In genomic region chr16:83948914-83949723, GRCh38 we compare ENCODE assay signal across 1 cellular context.
TF ChIP-seq lines count a peak whose summit lies in the region.

No MANE protein-coding gene starts in this region.

TF ChIP-seq in HepG2, 621 proteins besides CTCF, POLR2A, EP300 and RAD21 (continued from another document and continues in another):
- TF ChIP-seq ZUFSP (CRISPR knock-in tag; IDR thresholded peaks at IDR 0.05; ENCODE audit: borderline replicate concordance), result no peak
- TF ChIP-seq ISL2 (CRISPR knock-in tag; IDR thresholded peaks at IDR 0.05), result peak; percentile 54; the same call in 1 of the 2 replicates
- no peak for TF ChIP-seq ZNF549 (CRISPR knock-in tag; IDR thresholded peaks at IDR 0.05)
- TF ChIP-seq SALL2 (CRISPR knock-in tag; IDR thresholded peaks at IDR 0.05), result peak; percentile 55; the same call in 1 of the 2 replicates
- TF ChIP-seq HINFP (CRISPR knock-in tag; IDR thresholded peaks at IDR 0.05; ENCODE audit: low read depth), result no peak
- no peak for TF ChIP-seq NRL (CRISPR knock-in tag; IDR thresholded peaks at IDR 0.05; ENCODE audit: borderline replicate concordance)
- no peak for TF ChIP-seq ZNF616 (CRISPR knock-in tag; IDR thresholded peaks at IDR 0.05; ENCODE audit: low read depth)
- no peak for TF ChIP-seq ZNF570 (CRISPR knock-in tag; IDR thresholded peaks at IDR 0.05; ENCODE audit: borderline replicate concordance)
- TF ChIP-seq GLI4 (CRISPR knock-in tag; IDR thresholded peaks at IDR 0.05; ENCODE audit: borderline replicate concordance), result no peak
- TF ChIP-seq ZNF367 (CRISPR knock-in tag; IDR thresholded peaks at IDR 0.05; ENCODE audit: borderline replicate concordance), result no peak
- TF ChIP-seq ZSCAN25 (CRISPR knock-in tag; IDR thresholded peaks at IDR 0.05), result no peak
- peak; percentile 73 for TF ChIP-seq ARNTL (CRISPR knock-in tag; IDR thresholded peaks at IDR 0.05)
- TF ChIP-seq HNF4G (IDR thresholded peaks at IDR 0.05; ENCODE audit: borderline replicate concordance, low read depth, low read length), result peak; percentile 80
- TF ChIP-seq HNF4G (CRISPR knock-in tag; IDR thresholded peaks at IDR 0.05; ENCODE audit: borderline replicate concordance, low read depth), result peak; percentile 87; the same call in 1 of the 2 replicates
- peak; percentile 83 for TF ChIP-seq ZEB1 (IDR thresholded peaks at IDR 0.05; ENCODE audit: insufficient replicate concordance, low read depth)
- TF ChIP-seq RELA (CRISPR knock-in tag; IDR thresholded peaks at IDR 0.05), result no peak
- TF ChIP-seq CSRNP1 (CRISPR knock-in tag; IDR thresholded peaks at IDR 0.05), result no peak
- TF ChIP-seq ZC3H4 (CRISPR knock-in tag; IDR thresholded peaks at IDR 0.05; ENCODE audit: borderline replicate concordance), result no peak
- no peak for TF ChIP-seq DZIP1 (CRISPR knock-in tag; IDR thresholded peaks at IDR 0.05)
- peak; percentile 86 for TF ChIP-seq PAXIP1 (CRISPR knock-in tag; conservative IDR thresholded peaks at IDR 0.05)
- TF ChIP-seq IRX3 (CRISPR knock-in tag; IDR thresholded peaks at IDR 0.05; ENCODE audit: borderline replicate concordance, low read depth), result no peak
- TF ChIP-seq ZSCAN31 (CRISPR knock-in tag; IDR thresholded peaks at IDR 0.05; ENCODE audit: low read depth), result peak; percentile 52; the same call in 1 of the 2 replicates
- TF ChIP-seq PLSCR1 (CRISPR knock-in tag; IDR thresholded peaks at IDR 0.05; ENCODE audit: borderline replicate concordance), result no peak
- peak; percentile 90 for TF ChIP-seq NCOA2 (CRISPR knock-in tag; IDR thresholded peaks at IDR 0.05)
- TF ChIP-seq MNT (IDR thresholded peaks at IDR 0.05), result no peak
- peak; percentile 46; the same call in 1 of the 2 replicates for TF ChIP-seq TFAP4 (IDR thresholded peaks at IDR 0.05; ENCODE audit: borderline replicate concordance, low read depth)
- TF ChIP-seq DRAP1 (CRISPR knock-in tag; IDR thresholded peaks at IDR 0.05), result peak; percentile 28; the same call in 1 of the 2 replicates
- peak; percentile 100 for TF ChIP-seq ZNF7 (CRISPR knock-in tag; IDR thresholded peaks at IDR 0.05)
- TF ChIP-seq ZNF800 (CRISPR knock-in tag; IDR thresholded peaks at IDR 0.05), result no peak
- TF ChIP-seq ZNF749 (CRISPR knock-in tag; IDR thresholded peaks at IDR 0.05; ENCODE audit: borderline replicate concordance), result no peak
- TF ChIP-seq ZNF24 (IDR thresholded peaks at IDR 0.05), result no peak
- TF ChIP-seq IRF2 (CRISPR knock-in tag; IDR thresholded peaks at IDR 0.05), result peak; percentile 49; the same call in 1 of the 2 replicates
- TF ChIP-seq ZBTB25 (CRISPR knock-in tag; IDR thresholded peaks at IDR 0.05), result no peak
- TF ChIP-seq ZNF550 (CRISPR knock-in tag; IDR thresholded peaks at IDR 0.05; ENCODE audit: borderline replicate concordance), result no peak
